25 cellular contexts compared by ENCODE assay signal in genomic region chr11:105911454-105911853, GRCh38.
"Had no signal": no experiment of that assay in that cellular context is flagged by ENCODE, and none has a peak within 500 bp of the region (broad histone marks: within the 10 kb centered on the region; RNA-seq: fewer than 3 reads in every experiment).

No MANE protein-coding gene starts in this region.

- H3K4me3 ChIP-seq: lower lobe of right lung, ovary, psoas muscle, sigmoid colon, testis, tibial artery had no signal

- H3K36me3 Mint-ChIP-seq: immature natural killer cell; naive thymus-derived CD8-positive, alpha-beta T cell; stimulated activated memory B cell treated with anti-CD40 and anti-IgM and Interleukin-4, amounts not matched to agents 10 μg/mL and 1 μg/mL and 100 μg/mL, for 72 hours; type B pancreatic cell had no signal

- H3K9me3 Mint-ChIP-seq: dendritic cell treated with granulocyte-macrophage colony-stimulating factor and Interleukin-4, amounts not matched to agents 40 ng/mL and 50 ng/mL, for 4 days; endodermal cell; immature natural killer cell; naive thymus-derived CD8-positive, alpha-beta T cell; nephron progenitor cell; stimulated activated memory B cell treated with anti-CD40 and anti-IgM and Interleukin-4, amounts not matched to agents 10 μg/mL and 1 μg/mL and 100 μg/mL, for 72 hours; type B pancreatic cell had no signal

- H3K36me3 ChIP-seq: lower lobe of right lung, ovary, sigmoid colon, tibial artery had no signal

- H3K4me1 Mint-ChIP-seq: immature natural killer cell; naive thymus-derived CD8-positive, alpha-beta T cell; nephron progenitor cell; stimulated activated memory B cell treated with anti-CD40 and anti-IgM and Interleukin-4, amounts not matched to agents 10 μg/mL and 1 μg/mL and 100 μg/mL, for 72 hours had no signal

- H3K27ac Mint-ChIP-seq: dendritic cell treated with granulocyte-macrophage colony-stimulating factor and Interleukin-4, amounts not matched to agents 40 ng/mL and 50 ng/mL, for 4 days; endodermal cell; immature natural killer cell; naive thymus-derived CD8-positive, alpha-beta T cell; nephron progenitor cell; stimulated activated memory B cell treated with anti-CD40 and anti-IgM and Interleukin-4, amounts not matched to agents 10 μg/mL and 1 μg/mL and 100 μg/mL, for 72 hours; type B pancreatic cell had no signal

- H3K9me3 ChIP-seq: lower lobe of right lung, ovary, psoas muscle, sigmoid colon, testis, tibial artery had no signal

- H3K4me3 Mint-ChIP-seq: dendritic cell treated with granulocyte-macrophage colony-stimulating factor and Interleukin-4, amounts not matched to agents 40 ng/mL and 50 ng/mL, for 4 days; endodermal cell; immature natural killer cell; naive thymus-derived CD8-positive, alpha-beta T cell; nephron progenitor cell; stimulated activated memory B cell treated with anti-CD40 and anti-IgM and Interleukin-4, amounts not matched to agents 10 μg/mL and 1 μg/mL and 100 μg/mL, for 72 hours; type B pancreatic cell had no signal

- H3K4me1 ChIP-seq: lower lobe of right lung, psoas muscle, sigmoid colon, testis, tibial artery had no signal

- DNase-seq: effector CD8-positive, alpha-beta T cell; endodermal cell; hypothalamus; immature natural killer cell; left ventricle myocardium superior; lower lobe of right lung; naive thymus-derived CD8-positive, alpha-beta T cell; nephron progenitor cell; nucleus accumbens; ovary; posterior cingulate gyrus; psoas muscle; right cardiac atrium; sigmoid colon; stimulated activated CD4-positive, alpha-beta T cell treated with anti-CD3 and anti-CD28 coated beads, Interleukin-2, amount 100 ng/mL, for 24 hours; stimulated activated CD4-positive, alpha-beta T cell treated with anti-CD3 and anti-CD28 coated beads, Interleukin-4, amount 100 ng/mL, for 4 hours; stimulated activated naive CD8-positive, alpha-beta T cell treated with anti-CD3 and anti-CD28 coated beads, Interleukin-15, Interleukin-2, amounts not matched to agents 100 U/mL and 50 U/mL, for 24 hours; substantia nigra; testis; tibial artery had no signal

- H3K27me3 ChIP-seq: sigmoid colon, testis, tibial artery had no signal

- H3K27me3 Mint-ChIP-seq: dendritic cell treated with granulocyte-macrophage colony-stimulating factor and Interleukin-4, amounts not matched to agents 40 ng/mL and 50 ng/mL, for 4 days; stimulated activated memory B cell treated with anti-CD40 and anti-IgM and Interleukin-4, amounts not matched to agents 10 μg/mL and 1 μg/mL and 100 μg/mL, for 72 hours; type B pancreatic cell had no signal

- H3K27ac ChIP-seq: epithelial cell of prostate, lower lobe of right lung, ovary, psoas muscle, sigmoid colon, testis, tibial artery had no signal

- ATAC-seq: esophagus mucosa; left ventricle myocardium superior; lower lobe of right lung; naive thymus-derived CD8-positive, alpha-beta T cell; psoas muscle; right cardiac atrium; stimulated activated memory B cell treated with anti-CD40 and anti-IgM and Interleukin-4, amounts not matched to agents 10 μg/mL and 1 μg/mL and 100 μg/mL, for 72 hours; stimulated activated naive CD8-positive, alpha-beta T cell treated with anti-CD3 and anti-CD28 coated beads, Interleukin-15, Interleukin-2, amounts not matched to agents 100 U/mL and 50 U/mL, for 24 hours had no signal
